Comparison of ENCODE assay signal across 2 cellular contexts in genomic region chr20:48096957-48097890, GRCh38.
A peak's percentile ranks its signal among the peaks of the same experiment; 100 is the strongest.
TF ChIP-seq lines count a peak whose summit lies in the region.

No MANE protein-coding gene starts in this region.

TF ChIP-seq in HCT116, 20 proteins besides CTCF, POLR2A, EP300 and RAD21 (continued from another document):
- TF ChIP-seq REST (IDR thresholded peaks at IDR 0.05; ENCODE audit: low read depth) (no peak), YY1 (IDR thresholded peaks at IDR 0.05; ENCODE audit: extremely low read depth, insufficient replicate concordance, low read depth, low read length) (no peak), SIN3A (IDR thresholded peaks at IDR 0.05; ENCODE audit: low read depth) (no peak)

TF ChIP-seq in K562, 482 proteins besides CTCF, POLR2A, EP300 and RAD21 (continued from another document and continues in another):
- TF ChIP-seq THRA (IDR thresholded peaks at IDR 0.05) = no peak
- no peak for TF ChIP-seq ZMIZ1 (IDR thresholded peaks at IDR 0.05; ENCODE audit: low read depth in 2 of 2, low read length in 2 of 2)
- TF ChIP-seq ZNF512 (tag; IDR thresholded peaks at IDR 0.05) = peak; percentile 48; the same call in 1 of the 2 replicates
- no peak for TF ChIP-seq RBM34 (IDR thresholded peaks at IDR 0.05; ENCODE audit: borderline replicate concordance, insufficient read depth, low read length)
- no peak for TF ChIP-seq POU5F1 (IDR thresholded peaks at IDR 0.05; ENCODE audit: borderline replicate concordance, low read depth, low read length, partially characterized antibody)
- TF ChIP-seq TRIM25 (IDR thresholded peaks at IDR 0.05; ENCODE audit: borderline replicate concordance) = no peak
- no peak for TF ChIP-seq MGA (IDR thresholded peaks at IDR 0.05)
- no peak for TF ChIP-seq ZNF766 (CRISPR knock-in tag; conservative IDR thresholded peaks at IDR 0.05)
- TF ChIP-seq AFF1 (IDR thresholded peaks at IDR 0.05; ENCODE audit: low read depth in 1 of 2, partially characterized antibody in 2 of 2) = no peak
- TF ChIP-seq CGGBP1 (CRISPR knock-in tag; IDR thresholded peaks at IDR 0.05) = no peak
- no peak for TF ChIP-seq TCF3 (CRISPR knock-in tag; IDR thresholded peaks at IDR 0.05)
- no peak for TF ChIP-seq ZZZ3 (IDR thresholded peaks at IDR 0.05)
- TF ChIP-seq ZKSCAN3 (CRISPR knock-in tag; IDR thresholded peaks at IDR 0.05) = no peak
- TF ChIP-seq SMARCC2 (IDR thresholded peaks at IDR 0.05; ENCODE audit: low read depth) = no peak
- no peak for TF ChIP-seq HOMEZ (CRISPR knock-in tag; IDR thresholded peaks at IDR 0.05)
- TF ChIP-seq HIVEP1 (CRISPR knock-in tag; IDR thresholded peaks at IDR 0.05) = no peak
- no peak for TF ChIP-seq ZBED1 (IDR thresholded peaks at IDR 0.05)
- TF ChIP-seq TBP (optimal IDR thresholded peaks at IDR 0.05; ENCODE audit: low read depth, low read length) = no peak
- TF ChIP-seq RAD51 (IDR thresholded peaks at IDR 0.05; ENCODE audit: borderline replicate concordance, low read depth) = peak; percentile 96
